ENCODE assay signal across 17 cellular contexts in the genomic region with DNA sequence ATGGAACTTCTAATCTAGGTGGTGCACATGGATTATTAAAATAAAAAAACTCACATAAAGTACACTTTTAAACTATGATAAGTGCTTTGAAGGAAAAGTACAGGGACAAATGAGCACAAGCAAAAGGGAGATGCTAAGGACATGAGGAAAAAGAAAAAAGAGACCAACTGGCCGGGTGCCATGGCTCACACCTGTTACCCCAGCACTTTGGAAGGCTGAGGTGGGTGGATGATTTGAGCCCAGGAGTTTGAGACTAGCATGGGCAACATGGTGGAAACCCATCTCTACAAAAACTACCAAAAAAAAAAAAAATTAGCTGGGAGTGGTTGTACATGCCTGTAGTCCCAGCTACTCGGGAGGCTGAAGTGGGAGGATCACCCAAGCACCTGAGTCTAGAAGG.
DNase-seq lines count a peak whose midpoint lies in the region; ATAC-seq and TF ChIP-seq lines count a peak whose summit lies in the region.
"Had no signal": no experiment of that assay in that cellular context is flagged by ENCODE, and none has a peak within 500 bp of the region (broad histone marks: within the 10 kb centered on the region; RNA-seq: fewer than 3 reads in every experiment).

No MANE protein-coding gene starts in this region.

- no peaks in the 10 kb centered on the region for H3F3A ChIP-seq in PC-3 (ENCODE audit: low read length, unreplicated experiment)

- intact Hi-C loops in Calu3 (cut with micrococcal nuclease; ENCODE audit: unreplicated experiment): no loop called here
- intact Hi-C loops in PC-3 (cut with micrococcal nuclease): loop anchor here (1.0 kb wide), 1 partner anchor 22 kb away; no protein-coding TSS in a partner anchor
- intact Hi-C loops in gastrocnemius medialis (cut with DNase I; ENCODE audit: low total_unique reads): no loop called here
- intact Hi-C loops in A673 (cut with micrococcal nuclease; ENCODE audit: unreplicated experiment): loop anchor here (10.0 kb wide), 1 partner anchor 171 kb away; a partner anchor contains a TSS

- in situ Hi-C loops in gastrocnemius medialis (cut with MboI; ENCODE audit: low sequenced_read_pairs in 4 of 4): loop anchor here in 2 of 4 donors (10.0 kb wide), 2 partner anchors 171 to 261 kb away; a partner anchor contains a TSS

- TF ChIP-seq POLR2A in gastrocnemius medialis (IDR thresholded peaks at IDR 0.05): no peak

- no peak overlapping the region for H3K4me3 Mint-ChIP-seq in Calu3 (ENCODE audit: low read depth, unreplicated experiment)
- H3K4me3 Mint-ChIP-seq: IgD-negative memory B cell had no signal

- H3K79me2 ChIP-seq in PC-3 (ENCODE audit: low read length): no peaks in the 10 kb centered on the region

- 0 out of 2 replicates have a peak, but pooled peaks cover 4% of the 10 kb centered on the region for H3K9me2 ChIP-seq in PC-3 (replicated peaks; ENCODE audit: low read length)

- H3K27me3 ChIP-seq in PC-3 (ENCODE audit: low read length) (no peaks in the 10 kb centered on the region), gastrocnemius medialis (no peaks in the 10 kb centered on the region), A673 (replicated peaks; ENCODE audit: insufficient read depth, low read depth, low read length, poor library complexity) (no peaks in the 10 kb centered on the region)

- H3K4me1 ChIP-seq in PC-3 (ENCODE audit: insufficient read depth, low read length) (peaks cover 54% of the 10 kb centered on the region), gastrocnemius medialis (peaks cover 33 to 39% of the 10 kb centered on the region in 2 donors), A673 (ENCODE audit: insufficient read depth, low read length, poor library complexity, severe bottlenecking) (peaks cover 6% of the 10 kb centered on the region)
- H3K4me1 ChIP-seq: Caco-2 had no signal

- 0 out of 2 replicates have a peak overlapping the region, but pooled peaks have one; percentile 7 for H3K4me2 ChIP-seq in PC-3 (ENCODE audit: low read length)

- H3K27ac ChIP-seq in PC-3 (ENCODE audit: low read length) (0 out of 2 replicates have a peak overlapping the region, but pooled peaks have one; percentile 2), epithelial cell of prostate (peak overlapping the region; percentile 35), gastrocnemius medialis (peak overlapping the region; percentile 49 to 74 (median 65)), A673 (ENCODE audit: low read depth, low read length, poor library complexity, severe bottlenecking) (no peak overlapping the region)
- H3K27ac ChIP-seq: RWPE1 had no signal

- H3K4me3 ChIP-seq in PC-3 (ENCODE audit: low read length) (no peak overlapping the region), gastrocnemius medialis (no peak overlapping the region), A673 (ENCODE audit: low read depth, low read length, poor library complexity, severe bottlenecking) (no peak overlapping the region), foreskin fibroblast (ENCODE audit: low read depth in 1 of 2, low read length in 2 of 2) (no peak overlapping the region)

- no peak for TF ChIP-seq CTCF in Calu3 (IDR thresholded peaks at IDR 0.05; ENCODE audit: unreplicated experiment)
- TF ChIP-seq CTCF in PC-3 (conservative IDR thresholded peaks at IDR 0.05; ENCODE audit: low read depth, low read length): no peak
- no peak for TF ChIP-seq CTCF in gastrocnemius medialis (IDR thresholded peaks at IDR 0.05 in 4 of 5, conservative IDR thresholded peaks at IDR 0.05 in 1 of 5)
- no peak for TF ChIP-seq CTCF in A673 (conservative IDR thresholded peaks at IDR 0.05; ENCODE audit: low read depth, low read length)
- TF ChIP-seq CTCF in foreskin fibroblast (IDR thresholded peaks at IDR 0.05; ENCODE audit: low read depth, low read length): no peak

- H4K20me1 ChIP-seq in PC-3 (ENCODE audit: low read length): no peaks in the 10 kb centered on the region

- peaks cover 2% of the 10 kb centered on the region for H3K9me3 Mint-ChIP-seq in Calu3 (ENCODE audit: low read depth, unreplicated experiment)

- peaks cover 51% of the 10 kb centered on the region for H3K4me1 Mint-ChIP-seq in Calu3 (ENCODE audit: low read depth, unreplicated experiment)
- H3K4me1 Mint-ChIP-seq: IgD-negative memory B cell had no signal

- CTCF ChIA-PET in Calu3 (lab: Charles Lee): interaction anchor here (0.7 to 3.2 kb wide), 6 partner anchors 11 to 256 kb away, joined by 3 to 9 read pairs (median 4); no protein-coding TSS in a partner anchor
- CTCF ChIA-PET in PC-3 (lab: Charles Lee): interaction anchor here (1.0 to 3.4 kb wide), 8 partner anchors 26 to 264 kb away, joined by 5 to 17 read pairs (median 8); no protein-coding TSS in a partner anchor
- CTCF ChIA-PET in A673 (lab: Charles Lee): interaction anchor here (0.7 to 1.5 kb wide), 2 partner anchors 40 to 257 kb away, joined by 3 to 4 read pairs; no protein-coding TSS in a partner anchor

- ATAC-seq in PC-3 (peak; percentile 8), gastrocnemius medialis (no peak), SK-N-SH treated with all-trans-retinoic acid at 6 μM for 48 hours (no peak)

- H3K36me3 ChIP-seq in PC-3 (ENCODE audit: low read depth, low read length): no peaks in the 10 kb centered on the region
- H3K36me3 ChIP-seq in gastrocnemius medialis: no peaks in the 10 kb centered on the region
- no peaks in the 10 kb centered on the region for H3K36me3 ChIP-seq in A673 (ENCODE audit: insufficient read depth, low read length, poor library complexity, severe bottlenecking)

- BruUV-seq in Calu3 (replicated peaks; lab: Mats Ljungman, UMichigan): no TSS peak
- BruUV-seq in PC-3 (replicated peaks; lab: Mats Ljungman, UMichigan): TSS peak; percentile 53
- no TSS peak for BruUV-seq in A673 (replicated peaks; lab: Mats Ljungman, UMichigan)

- H2AFZ ChIP-seq in PC-3 (ENCODE audit: low read length): no peak overlapping the region

- H3K27me3 Mint-ChIP-seq in Calu3 (ENCODE audit: unreplicated experiment): no peaks in the 10 kb centered on the region

- no peak overlapping the region for H3K9ac ChIP-seq in PC-3 (ENCODE audit: low read length)

- H3K27ac Mint-ChIP-seq in Calu3 (ENCODE audit: unreplicated experiment): peak overlapping the region; percentile 57
- H3K27ac Mint-ChIP-seq: IgD-negative memory B cell had no signal

- no peaks in the 10 kb centered on the region for H3K36me3 Mint-ChIP-seq in Calu3 (ENCODE audit: insufficient read depth, unreplicated experiment)
- H3K36me3 Mint-ChIP-seq: IgD-negative memory B cell had no signal

- POLR2A ChIA-PET in PC-3 (lab: Charles Lee; ENCODE audit: unreplicated experiment): interaction anchor here (0.6 to 1.3 kb wide), 7 partner anchors 17 to 170 kb away, joined by 3 to 13 read pairs (median 4); a partner anchor contains a TSS
- POLR2A ChIA-PET in A673 (lab: Charles Lee; ENCODE audit: low non-redundant PET): no interaction called here

- H3K9me3 ChIP-seq in PC-3 (ENCODE audit: low read length) (no peaks in the 10 kb centered on the region), gastrocnemius medialis (no peaks in the 10 kb centered on the region), A673 (ENCODE audit: low read depth, low read length, poor library complexity, severe bottlenecking) (no peaks in the 10 kb centered on the region)
- H3K9me3 ChIP-seq: Caco-2 had no signal

- DNase-seq in Calu3 (no peak), PC-3 (no peak), epithelial cell of prostate (ENCODE audit: low read depth, low spot score) (no peak), gastrocnemius medialis (no peak), NCI-H1694 treated with DMSO at 0.1 percent for 48 hours (lab: John Stamatoyannopoulos, UW) (no peak), A673 (ENCODE audit: low spot score) (no peak), foreskin fibroblast (no peak)
- DNase-seq: ACHN, AML-193, Caco-2, EL, NCI-H1105 treated with DMSO at 0.1 percent for 48 hours, NCI-H187 treated with DMSO at 0.1 percent for 48 hours, NCI-H345 had no signal

TF ChIP-seq in SK-N-SH treated with all-trans-retinoic acid at 6 μM for 48 hours, 23 proteins besides CTCF, POLR2A, EP300 and RAD21:
- TF ChIP-seq CSDC2 (CRISPR knock-in tag; IDR thresholded peaks at IDR 0.05) (no peak), ISL1 (CRISPR knock-in tag; IDR thresholded peaks at IDR 0.05) (no peak), ZNF8 (CRISPR knock-in tag; IDR thresholded peaks at IDR 0.05) (no peak), TCF4 (CRISPR knock-in tag; IDR thresholded peaks at IDR 0.05; ENCODE audit: borderline replicate concordance) (no peak), ZNF70 (CRISPR knock-in tag; IDR thresholded peaks at IDR 0.05) (no peak), ZNF565 (CRISPR knock-in tag; conservative IDR thresholded peaks at IDR 0.05; ENCODE audit: low read depth) (no peak), ESRRG (CRISPR knock-in tag; IDR thresholded peaks at IDR 0.05) (no peak), PPARA (CRISPR knock-in tag; IDR thresholded peaks at IDR 0.05; ENCODE audit: borderline replicate concordance) (no peak), ZFP30 (CRISPR knock-in tag; IDR thresholded peaks at IDR 0.05) (no peak)
- TF ChIP-seq, protein P1, sequence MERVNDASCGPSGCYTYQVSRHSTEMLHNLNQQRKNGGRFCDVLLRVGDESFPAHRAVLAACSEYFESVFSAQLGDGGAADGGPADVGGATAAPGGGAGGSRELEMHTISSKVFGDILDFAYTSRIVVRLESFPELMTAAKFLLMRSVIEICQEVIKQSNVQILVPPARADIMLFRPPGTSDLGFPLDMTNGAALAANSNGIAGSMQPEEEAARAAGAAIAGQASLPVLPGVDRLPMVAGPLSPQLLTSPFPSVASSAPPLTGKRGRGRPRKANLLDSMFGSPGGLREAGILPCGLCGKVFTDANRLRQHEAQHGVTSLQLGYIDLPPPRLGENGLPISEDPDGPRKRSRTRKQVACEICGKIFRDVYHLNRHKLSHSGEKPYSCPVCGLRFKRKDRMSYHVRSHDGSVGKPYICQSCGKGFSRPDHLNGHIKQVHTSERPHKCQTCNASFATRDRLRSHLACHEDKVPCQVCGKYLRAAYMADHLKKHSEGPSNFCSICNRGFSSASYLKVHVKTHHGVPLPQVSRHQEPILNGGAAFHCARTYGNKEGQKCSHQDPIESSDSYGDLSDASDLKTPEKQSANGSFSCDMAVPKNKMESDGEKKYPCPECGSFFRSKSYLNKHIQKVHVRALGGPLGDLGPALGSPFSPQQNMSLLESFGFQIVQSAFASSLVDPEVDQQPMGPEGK (CRISPR knock-in tag; IDR thresholded peaks at IDR 0.05; ENCODE audit: borderline replicate concordance): no peak
- TF ChIP-seq, protein P2, sequence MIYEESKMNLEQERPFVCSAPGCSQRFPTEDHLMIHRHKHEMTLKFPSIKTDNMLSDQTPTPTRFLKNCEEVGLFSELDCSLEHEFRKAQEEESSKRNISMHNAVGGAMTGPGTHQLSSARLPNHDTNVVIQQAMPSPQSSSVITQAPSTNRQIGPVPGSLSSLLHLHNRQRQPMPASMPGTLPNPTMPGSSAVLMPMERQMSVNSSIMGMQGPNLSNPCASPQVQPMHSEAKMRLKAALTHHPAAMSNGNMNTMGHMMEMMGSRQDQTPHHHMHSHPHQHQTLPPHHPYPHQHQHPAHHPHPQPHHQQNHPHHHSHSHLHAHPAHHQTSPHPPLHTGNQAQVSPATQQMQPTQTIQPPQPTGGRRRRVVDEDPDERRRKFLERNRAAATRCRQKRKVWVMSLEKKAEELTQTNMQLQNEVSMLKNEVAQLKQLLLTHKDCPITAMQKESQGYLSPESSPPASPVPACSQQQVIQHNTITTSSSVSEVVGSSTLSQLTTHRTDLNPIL (CRISPR knock-in tag; IDR thresholded peaks at IDR 0.05; ENCODE audit: low read depth): no peak

Comparison
In these comparisons a context has a peak if more than half of its experiments do, and no peak if none do; other contexts are left out.
1. intact Hi-C loops: an anchor here in PC-3 (1.0 kb wide) and A673 (10.0 kb wide); none called in Calu3 and gastrocnemius medialis.